ENCODE assay signal across 1 cellular context in the genomic region with DNA sequence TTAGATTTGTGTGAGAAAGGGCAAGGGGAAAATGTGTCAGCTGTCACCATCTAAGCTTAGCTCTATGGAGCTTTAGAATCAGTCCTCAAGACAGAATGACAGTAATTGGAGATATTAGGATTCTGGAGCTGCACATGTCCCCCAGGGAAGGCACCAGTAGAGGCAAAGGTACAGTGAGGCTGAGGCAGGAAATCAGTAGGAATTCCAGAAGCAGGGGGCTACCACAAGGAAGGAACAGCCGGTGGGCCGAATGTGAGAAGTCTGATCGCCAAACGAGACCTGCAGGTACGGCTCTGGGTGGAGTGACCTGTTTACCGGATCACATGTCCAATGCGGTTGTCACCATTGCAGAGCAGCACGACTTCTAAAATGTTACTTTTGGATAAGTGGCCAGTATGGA.
TF ChIP-seq lines count a peak whose summit lies in the region.

No MANE protein-coding gene starts in this region.

TF ChIP-seq in GM23338, 12 proteins besides CTCF, POLR2A, EP300 and RAD21 (continued from another document):
- TF ChIP-seq EZH2phosphoT487 (IDR thresholded peaks at IDR 0.05; ENCODE audit: unreplicated experiment) (no peak), STAT1 (IDR thresholded peaks at IDR 0.05; ENCODE audit: unreplicated experiment) (no peak), EZH2 (IDR thresholded peaks at IDR 0.05; ENCODE audit: low read depth, unreplicated experiment) (no peak), CREB1 (CRISPR knock-in tag; IDR thresholded peaks at IDR 0.05; ENCODE audit: low read depth) (no peak), NANOG (IDR thresholded peaks at IDR 0.05; ENCODE audit: borderline replicate concordance) (no peak), JUNB (IDR thresholded peaks at IDR 0.05; ENCODE audit: unreplicated experiment) (no peak), ZNF114 (CRISPR knock-in tag; IDR thresholded peaks at IDR 0.05) (no peak)
- TF ChIP-seq, protein P1, sequence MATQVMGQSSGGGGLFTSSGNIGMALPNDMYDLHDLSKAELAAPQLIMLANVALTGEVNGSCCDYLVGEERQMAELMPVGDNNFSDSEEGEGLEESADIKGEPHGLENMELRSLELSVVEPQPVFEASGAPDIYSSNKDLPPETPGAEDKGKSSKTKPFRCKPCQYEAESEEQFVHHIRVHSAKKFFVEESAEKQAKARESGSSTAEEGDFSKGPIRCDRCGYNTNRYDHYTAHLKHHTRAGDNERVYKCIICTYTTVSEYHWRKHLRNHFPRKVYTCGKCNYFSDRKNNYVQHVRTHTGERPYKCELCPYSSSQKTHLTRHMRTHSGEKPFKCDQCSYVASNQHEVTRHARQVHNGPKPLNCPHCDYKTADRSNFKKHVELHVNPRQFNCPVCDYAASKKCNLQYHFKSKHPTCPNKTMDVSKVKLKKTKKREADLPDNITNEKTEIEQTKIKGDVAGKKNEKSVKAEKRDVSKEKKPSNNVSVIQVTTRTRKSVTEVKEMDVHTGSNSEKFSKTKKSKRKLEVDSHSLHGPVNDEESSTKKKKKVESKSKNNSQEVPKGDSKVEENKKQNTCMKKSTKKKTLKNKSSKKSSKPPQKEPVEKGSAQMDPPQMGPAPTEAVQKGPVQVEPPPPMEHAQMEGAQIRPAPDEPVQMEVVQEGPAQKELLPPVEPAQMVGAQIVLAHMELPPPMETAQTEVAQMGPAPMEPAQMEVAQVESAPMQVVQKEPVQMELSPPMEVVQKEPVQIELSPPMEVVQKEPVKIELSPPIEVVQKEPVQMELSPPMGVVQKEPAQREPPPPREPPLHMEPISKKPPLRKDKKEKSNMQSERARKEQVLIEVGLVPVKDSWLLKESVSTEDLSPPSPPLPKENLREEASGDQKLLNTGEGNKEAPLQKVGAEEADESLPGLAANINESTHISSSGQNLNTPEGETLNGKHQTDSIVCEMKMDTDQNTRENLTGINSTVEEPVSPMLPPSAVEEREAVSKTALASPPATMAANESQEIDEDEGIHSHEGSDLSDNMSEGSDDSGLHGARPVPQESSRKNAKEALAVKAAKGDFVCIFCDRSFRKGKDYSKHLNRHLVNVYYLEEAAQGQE (IDR thresholded peaks at IDR 0.05; ENCODE audit: unreplicated experiment) = no peak
- TF ChIP-seq, protein P2, sequence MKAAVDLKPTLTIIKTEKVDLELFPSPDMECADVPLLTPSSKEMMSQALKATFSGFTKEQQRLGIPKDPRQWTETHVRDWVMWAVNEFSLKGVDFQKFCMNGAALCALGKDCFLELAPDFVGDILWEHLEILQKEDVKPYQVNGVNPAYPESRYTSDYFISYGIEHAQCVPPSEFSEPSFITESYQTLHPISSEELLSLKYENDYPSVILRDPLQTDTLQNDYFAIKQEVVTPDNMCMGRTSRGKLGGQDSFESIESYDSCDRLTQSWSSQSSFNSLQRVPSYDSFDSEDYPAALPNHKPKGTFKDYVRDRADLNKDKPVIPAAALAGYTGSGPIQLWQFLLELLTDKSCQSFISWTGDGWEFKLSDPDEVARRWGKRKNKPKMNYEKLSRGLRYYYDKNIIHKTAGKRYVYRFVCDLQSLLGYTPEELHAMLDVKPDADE (IDR thresholded peaks at IDR 0.05) = no peak
